Comparison of ENCODE assay signal across 27 cellular contexts in genomic region chr6:105951322-105951721, GRCh38.
"Had no signal": no experiment of that assay in that cellular context is flagged by ENCODE, and none has a peak within 500 bp of the region (broad histone marks: within the 10 kb centered on the region; RNA-seq: fewer than 3 reads in every experiment).

No MANE protein-coding gene starts in this region.

- H3K27me3 ChIP-seq: colonic mucosa, neural progenitor cell, right atrium auricular region, suprapubic skin, transverse colon, upper lobe of right lung, vagina had no signal

- DNase-seq: colonic mucosa; dermis blood vessel endothelial cell; effector memory CD4-positive, alpha-beta T cell; head of caudate nucleus; kidney; mucosa of descending colon; naive B cell; stimulated activated CD4-positive, alpha-beta T cell treated with anti-CD3 and anti-CD28 coated beads, Interleukin-12 subunit alpha, Interleukin-12 subunit beta, amount 100 ng/mL, for 4 hours; stimulated activated CD4-positive, alpha-beta T cell treated with anti-CD3 and anti-CD28 coated beads, Interleukin-1b, Interleukin-23, amount 100 ng/mL, for 48 hours; stimulated activated CD4-positive, alpha-beta T cell treated with anti-CD3 and anti-CD28 coated beads, Interleukin-4, amount 100 ng/mL, for 1 hour; stimulated activated CD8-positive, alpha-beta memory T cell treated with anti-CD3 and anti-CD28 coated beads, Interleukin-4, amount 100 ng/mL, for 48 hours; stimulated activated naive CD4-positive, alpha-beta T cell; stimulated activated naive CD8-positive, alpha-beta T cell treated with anti-CD3 and anti-CD28 coated beads, Interleukin-15, amount 100 ng/mL, for 72 hours; transverse colon; upper lobe of right lung had no signal

- H2AFZ ChIP-seq: neural progenitor cell had no signal

- H3K36me3 ChIP-seq: colonic mucosa, neural progenitor cell, prostate gland, right atrium auricular region, suprapubic skin, transverse colon, upper lobe of right lung, vagina had no signal

- H3K4me2 ChIP-seq: neural progenitor cell, smooth muscle cell had no signal

- H3K27ac ChIP-seq: colonic mucosa, neural progenitor cell, prostate gland, right atrium auricular region, suprapubic skin, transverse colon, upper lobe of right lung, vagina had no signal

- H3K4me3 ChIP-seq: colonic mucosa, lung, mucosa of descending colon, neural progenitor cell, prostate gland, right atrium auricular region, smooth muscle cell, suprapubic skin, transverse colon, upper lobe of right lung, vagina had no signal

- H3K9ac ChIP-seq: neural progenitor cell had no signal

- H3K4me1 ChIP-seq: colonic mucosa, neural progenitor cell, prostate gland, right atrium auricular region, suprapubic skin, transverse colon, upper lobe of right lung, vagina had no signal

- ATAC-seq: left lobe of liver; mucosa of descending colon; natural killer cell treated with Interleukin-12 subunit alpha and Interleukin-12 subunit beta and Interleukin-15 and Interleukin-18, amount 100 ng/mL, for 72 hours; sciatic nerve; stimulated activated naive CD8-positive, alpha-beta T cell treated with anti-CD3 and anti-CD28 coated beads, Interleukin-15, amount 100 ng/mL, for 72 hours; upper lobe of right lung had no signal

- FAIRE-seq: endometrium, frontal cortex, kidney had no signal

- H3K9me3 ChIP-seq: colonic mucosa, mucosa of descending colon, prostate gland, right atrium auricular region, suprapubic skin, transverse colon, upper lobe of right lung, vagina had no signal
